In the genomic region with DNA sequence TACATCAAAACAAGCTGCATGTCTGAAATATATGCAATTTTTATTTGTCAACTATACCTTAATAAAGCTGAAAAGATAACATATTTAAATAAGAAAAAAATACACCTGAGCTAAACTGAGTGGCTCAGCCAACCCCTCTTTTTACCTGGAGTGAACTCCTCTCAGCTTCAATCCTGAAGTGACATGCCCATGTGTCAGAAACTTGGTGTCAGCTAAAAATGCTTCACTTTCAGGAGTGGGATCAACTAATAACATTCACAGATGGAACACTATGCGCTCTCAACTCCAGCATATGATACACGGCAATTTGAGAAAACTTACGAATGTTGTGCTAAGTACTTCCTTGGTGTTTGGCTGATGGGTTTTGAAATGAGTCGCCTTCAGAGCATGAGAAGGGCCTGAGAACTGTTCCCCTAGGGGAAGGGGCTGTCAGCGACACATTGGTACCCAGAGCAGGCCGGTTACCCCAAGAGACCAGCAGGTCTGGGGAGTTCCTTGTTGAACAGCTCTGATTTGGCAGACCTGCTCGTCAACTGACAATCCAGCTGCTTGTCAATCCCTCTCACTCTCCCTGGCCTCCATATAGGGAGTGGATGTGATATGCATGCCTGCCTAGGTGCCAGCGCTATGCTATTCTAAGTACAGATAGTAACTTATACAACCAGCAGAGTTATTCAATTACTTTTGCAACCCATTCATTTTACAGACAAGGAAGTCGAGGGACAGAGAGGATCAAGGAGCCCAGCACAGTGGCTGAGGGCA, we compare ENCODE assay signal across 25 cellular contexts.
"Had no signal": no experiment of that assay in that cellular context is flagged by ENCODE, and none has a peak within 500 bp of the region (broad histone marks: within the 10 kb centered on the region; RNA-seq: fewer than 3 reads in every experiment).

No MANE protein-coding gene starts in this region.

- ATAC-seq: stimulated activated effector memory CD8-positive, alpha-beta T cell treated with anti-CD3 and anti-CD28 coated beads, Interleukin-12 subunit alpha, Interleukin-12 subunit beta, amount 100 ng/mL, for 72 hours; stimulated activated memory B cell treated with anti-CD40 and anti-IgM and Interleukin-4, amounts not matched to agents 10 μg/mL and 1 μg/mL and 100 μg/mL, for 72 hours; stimulated activated naive B cell treated with anti-CD40 and anti-IgM and Interleukin-4, amounts not matched to agents 10 μg/mL and 1 μg/mL and 100 μg/mL, for 72 hours; stimulated activated naive CD8-positive, alpha-beta T cell treated with anti-CD3 and anti-CD28 coated beads, Interleukin-15, amount 100 ng/mL, for 72 hours; stimulated activated naive CD8-positive, alpha-beta T cell treated with anti-CD3 and anti-CD28 coated beads, Interleukin-15, Interleukin-2, amounts not matched to agents 100 U/mL and 50 U/mL, for 24 hours had no signal

- H3K4me3 ChIP-seq: stomach, suprapubic skin, testis, thoracic aorta, thyroid gland, tibial artery, tibial nerve, transverse colon, upper lobe of left lung, uterus, vagina had no signal

- DNase-seq: stimulated activated CD4-positive, alpha-beta T cell treated with anti-CD3 and anti-CD28 coated beads, Interleukin-2, amount 100 ng/mL, for 48 hours; stimulated activated CD4-positive, alpha-beta T cell treated with anti-CD3 and anti-CD28 coated beads, Interleukin-4, amount 100 ng/mL, for 1 hour; stimulated activated CD4-positive, alpha-beta T cell treated with anti-CD3 and anti-CD28 coated beads, Interleukin-4, amount 100 ng/mL, for 24 hours; stimulated activated CD4-positive, alpha-beta T cell treated with anti-CD3 and anti-CD28 coated beads, Interleukin-4, amount 100 ng/mL, for 4 hours; stimulated activated CD8-positive, alpha-beta memory T cell treated with anti-CD3 and anti-CD28 coated beads, Interleukin-4, amount 100 ng/mL, for 48 hours; stimulated activated naive B cell treated with anti-CD40 and anti-IgM and Interleukin-4, amounts not matched to agents 10 μg/mL and 1 μg/mL and 100 μg/mL, for 72 hours; stimulated activated naive CD4-positive, alpha-beta T cell; stimulated activated naive CD4-positive, alpha-beta T cell treated with Interleukin-2 at 50 U/mL for 16 hours; stimulated activated naive CD8-positive, alpha-beta T cell treated with anti-CD3 and anti-CD28 coated beads, Interleukin-15, amount 100 ng/mL, for 72 hours; stimulated activated naive CD8-positive, alpha-beta T cell treated with anti-CD3 and anti-CD28 coated beads, Interleukin-15, Interleukin-2, amounts not matched to agents 100 U/mL and 50 U/mL, for 24 hours; stomach; substantia nigra; testis; thyroid gland; tibial artery; transverse colon; trophoblast cell; upper lobe of left lung; uterus had no signal

- H3K27ac ChIP-seq: stomach, suprapubic skin, testis, thoracic aorta, thyroid gland, tibial artery, tibial nerve, transverse colon, upper lobe of left lung, uterus, vagina had no signal

- H3K9me3 ChIP-seq: suprapubic skin, testis, thoracic aorta, thyroid gland, tibial artery, transverse colon, upper lobe of left lung, uterus, vagina had no signal

- H3K4me1 ChIP-seq: stomach, suprapubic skin, testis, tibial artery, tibial nerve, transverse colon, upper lobe of left lung, uterus, vagina had no signal

- H3K27me3 ChIP-seq: suprapubic skin, testis, thyroid gland, tibial nerve, transverse colon, upper lobe of left lung, uterus, vagina had no signal

- H3K36me3 ChIP-seq: stomach, suprapubic skin, thoracic aorta, thyroid gland, tibial artery, tibial nerve, transverse colon, upper lobe of left lung, uterus, vagina had no signal
